Comparison of ENCODE assay signal across 28 cellular contexts in the genomic region with DNA sequence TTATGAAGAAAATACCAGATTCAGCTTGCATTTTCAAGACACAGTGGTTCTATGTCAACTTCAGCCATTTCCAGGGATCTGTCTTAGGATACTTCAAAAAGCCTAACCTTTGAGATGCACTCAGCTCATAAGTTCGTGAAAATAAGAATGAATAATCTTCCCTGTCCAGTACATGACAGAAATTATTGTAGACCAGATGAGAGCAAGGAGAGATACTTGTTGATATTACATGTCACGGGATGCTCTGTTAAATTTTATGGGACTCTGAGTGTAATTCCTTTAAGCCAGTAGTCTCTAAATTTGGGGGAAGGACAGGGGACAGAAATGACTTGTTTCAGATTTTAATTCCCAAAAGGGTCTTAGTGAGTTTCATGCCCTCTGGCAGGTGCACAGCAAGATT.
"Had no signal": no experiment of that assay in that cellular context is flagged by ENCODE, and none has a peak within 500 bp of the region (broad histone marks: within the 10 kb centered on the region; RNA-seq: fewer than 3 reads in every experiment).

No MANE protein-coding gene starts in this region.

- H3K9ac ChIP-seq: neural progenitor cell, parathyroid adenoma had no signal

- ATAC-seq: natural killer cell; psoas muscle; right cardiac atrium; right lobe of liver; stimulated activated effector memory CD8-positive, alpha-beta T cell treated with anti-CD3 and anti-CD28 coated beads, Interleukin-12 subunit alpha, Interleukin-12 subunit beta, amount 100 ng/mL, for 72 hours; stimulated activated naive B cell treated with anti-CD40 and anti-IgM and Interleukin-4, amounts not matched to agents 10 μg/mL and 1 μg/mL and 100 μg/mL, for 72 hours; stimulated activated naive CD8-positive, alpha-beta T cell treated with anti-CD3 and anti-CD28 coated beads, Interleukin-15, amount 100 ng/mL, for 72 hours; stimulated activated naive CD8-positive, alpha-beta T cell treated with anti-CD3 and anti-CD28 coated beads, Interleukin-15, Interleukin-2, amounts not matched to agents 100 U/mL and 50 U/mL, for 24 hours had no signal

- H3K4me3 ChIP-seq: neural progenitor cell, ovary, psoas muscle, right lobe of liver, sigmoid colon, suprapubic skin, thoracic aorta, thyroid gland, tibial nerve, upper lobe of left lung, vagina had no signal

- H3K27me3 ChIP-seq: neural progenitor cell, ovary, right lobe of liver, sigmoid colon, suprapubic skin, thyroid gland, tibial nerve, upper lobe of left lung, vagina had no signal

- DNase-seq: natural killer cell; occipital lobe; ovary; posterior cingulate gyrus; psoas muscle; right cardiac atrium; right lobe of liver; sigmoid colon; small intestine; stimulated activated CD4-positive, alpha-beta T cell treated with anti-CD3 and anti-CD28 coated beads, Interleukin-15, amount 100 ng/mL, for 24 hours; stimulated activated CD4-positive, alpha-beta T cell treated with anti-CD3 and anti-CD28 coated beads, Interleukin-2, amount 100 ng/mL, for 24 hours; stimulated activated CD4-positive, alpha-beta T cell treated with anti-CD3 and anti-CD28 coated beads, Interleukin-2, amount 100 ng/mL, for 48 hours; stimulated activated CD4-positive, alpha-beta T cell treated with anti-CD3 and anti-CD28 coated beads, Interleukin-4, amount 100 ng/mL, for 24 hours; stimulated activated naive B cell treated with anti-CD40 and anti-IgM and Interleukin-4, amounts not matched to agents 10 μg/mL and 1 μg/mL and 100 μg/mL, for 72 hours; stimulated activated naive CD8-positive, alpha-beta T cell treated with anti-CD3 and anti-CD28 coated beads, Interleukin-15, amount 100 ng/mL, for 72 hours; stimulated activated naive CD8-positive, alpha-beta T cell treated with anti-CD3 and anti-CD28 coated beads, Interleukin-15, Interleukin-2, amounts not matched to agents 100 U/mL and 50 U/mL, for 24 hours; substantia nigra; thyroid gland; trophoblast cell; upper lobe of left lung had no signal

- H3K9me3 ChIP-seq: ovary, psoas muscle, right lobe of liver, sigmoid colon, suprapubic skin, thoracic aorta, thyroid gland, tibial nerve, upper lobe of left lung, vagina had no signal

- H3K79me2 ChIP-seq: parathyroid adenoma had no signal

- H3K36me3 ChIP-seq: ovary, right lobe of liver, sigmoid colon, suprapubic skin, thoracic aorta, thyroid gland, tibial nerve, upper lobe of left lung, vagina had no signal

- H2AFZ ChIP-seq: neural progenitor cell, parathyroid adenoma had no signal

- H3K4me2 ChIP-seq: neural progenitor cell had no signal

- H3K27ac ChIP-seq: neural progenitor cell, ovary, psoas muscle, right lobe of liver, sigmoid colon, suprapubic skin, thoracic aorta, thyroid gland, tibial nerve, upper lobe of left lung, vagina had no signal

- FAIRE-seq: small intestine, urothelium cell line had no signal

- H3K4me1 ChIP-seq: neural progenitor cell, suprapubic skin, tibial nerve, upper lobe of left lung had no signal
